In genomic region chr2:241816431-241817121, GRCh38 we compare ENCODE assay signal across 1 cellular context.
TF ChIP-seq lines count a peak whose summit lies in the region.

No MANE protein-coding gene starts in this region.

TF ChIP-seq in H1, 55 proteins besides CTCF, POLR2A, EP300 and RAD21:
- TF ChIP-seq TAF1 (IDR thresholded peaks at IDR 0.05; ENCODE audit: low read depth, low read length) (no peak), TBP (IDR thresholded peaks at IDR 0.05; ENCODE audit: low read depth, low read length) (no peak), FOSL1 (IDR thresholded peaks at IDR 0.05; ENCODE audit: insufficient read depth, low read depth, low read length) (no peak), ATF3 (IDR thresholded peaks at IDR 0.05; ENCODE audit: insufficient read depth, low read depth, low read length) (no peak), TCF12 (IDR thresholded peaks at IDR 0.05; ENCODE audit: low read depth, low read length) (no peak), SIN3A (conservative IDR thresholded peaks at IDR 0.05 in 1 of 2, IDR thresholded peaks at IDR 0.05 in 1 of 2; ENCODE audit: low read depth in 1 of 2, low read length in 2 of 2) (no peak), RNF2 (IDR thresholded peaks at IDR 0.05; ENCODE audit: borderline replicate concordance, low read depth, low read length, missing control alignments, poor library complexity, severe bottlenecking) (no peak), E2F6 (IDR thresholded peaks at IDR 0.05) (no peak), SUZ12 (IDR thresholded peaks at IDR 0.05; ENCODE audit: low read length) (no peak), EGR1 (IDR thresholded peaks at IDR 0.05; ENCODE audit: borderline replicate concordance, low read depth, low read length) (no peak), TEAD4 (IDR thresholded peaks at IDR 0.05; ENCODE audit: low read depth, low read length) (no peak), JUN (IDR thresholded peaks at IDR 0.05; ENCODE audit: low read depth, low read length) (no peak), BRCA1 (IDR thresholded peaks at IDR 0.05; ENCODE audit: low read depth, low read length) (no peak), HDAC6 (IDR thresholded peaks at IDR 0.05; ENCODE audit: low read depth, low read length) (no peak)
